11 cellular contexts compared by ENCODE assay signal in genomic region chr6:111715321-111715720, GRCh38.
A peak's percentile ranks its signal among the peaks of the same experiment; 100 is the strongest.
DNase-seq lines count a peak whose midpoint lies in the region; ATAC-seq and TF ChIP-seq lines count a peak whose summit lies in the region.
"Had no signal": no experiment of that assay in that cellular context is flagged by ENCODE, and none has a peak within 500 bp of the region (broad histone marks: within the 10 kb centered on the region; RNA-seq: fewer than 3 reads in every experiment).

No MANE protein-coding gene starts in this region.

- H3K4me1 Mint-ChIP-seq in natural killer cell treated with Interleukin-12 subunit alpha and Interleukin-12 subunit beta and Interleukin-15 and Interleukin-18, amount 100 ng/mL, for 72 hours (ENCODE audit: low read depth in 2 of 2), result peaks cover 57 to 71% of the 10 kb centered on the region in 2 donors
- H3K4me1 Mint-ChIP-seq in MCF 10A (ENCODE audit: insufficient read depth, unreplicated experiment), result no peaks in the 10 kb centered on the region

- peak overlapping the region; percentile 94 to 99 for H3K27ac Mint-ChIP-seq in natural killer cell treated with Interleukin-12 subunit alpha and Interleukin-12 subunit beta and Interleukin-15 and Interleukin-18, amount 100 ng/mL, for 72 hours
- no peak overlapping the region for H3K27ac Mint-ChIP-seq in MCF 10A (ENCODE audit: low read depth, unreplicated experiment)

- BruUV-seq in MCF 10A (replicated peaks; lab: Mats Ljungman, UMichigan), result no TSS peak

- peak; percentile 44 to 45 for ATAC-seq in natural killer cell treated with Interleukin-12 subunit alpha and Interleukin-12 subunit beta and Interleukin-15 and Interleukin-18, amount 100 ng/mL, for 72 hours
- no peak for ATAC-seq in HG02759 (IDR thresholded peaks at IDR 0.05; ENCODE audit: unreplicated experiment)
- ATAC-seq in GM18867 (IDR thresholded peaks at IDR 0.05; ENCODE audit: unreplicated experiment), result no peak
- ATAC-seq in esophagus mucosa, result no peak

- H3K9me3 Mint-ChIP-seq in natural killer cell treated with Interleukin-12 subunit alpha and Interleukin-12 subunit beta and Interleukin-15 and Interleukin-18, amount 100 ng/mL, for 72 hours, result no peaks in the 10 kb centered on the region
- H3K9me3 Mint-ChIP-seq in MCF 10A (ENCODE audit: unreplicated experiment), result no peaks in the 10 kb centered on the region

- POLR2A ChIA-PET in MCF 10A (lab: Yijun Ruan, JAX), result no interaction called here

- H3K27me3 Mint-ChIP-seq in natural killer cell treated with Interleukin-12 subunit alpha and Interleukin-12 subunit beta and Interleukin-15 and Interleukin-18, amount 100 ng/mL, for 72 hours, result no peaks in the 10 kb centered on the region
- H3K27me3 Mint-ChIP-seq in MCF 10A (ENCODE audit: insufficient read depth, unreplicated experiment), result no peaks in the 10 kb centered on the region

- DNase-seq in DMS53 treated with DMSO at 0.1 percent for 48 hours (lab: John Stamatoyannopoulos, UW; ENCODE audit: unreplicated experiment) (peak; percentile 36), NCI-H345 treated with DMSO at 0.1 percent for 48 hours (lab: John Stamatoyannopoulos, UW; ENCODE audit: unreplicated experiment) (peak; percentile 88), MCF 10A (ENCODE audit: unreplicated experiment) (no peak)
- DNase-seq in activated naive CD4-positive, alpha-beta T cell treated with Interleukin-2 at 50 U/mL for 16 hours, result peak; percentile 47
- DNase-seq in natural killer cell treated with Interleukin-12 subunit alpha and Interleukin-12 subunit beta and Interleukin-15 and Interleukin-18, amount 100 ng/mL, for 72 hours (ENCODE audit: low spot score), result no peak
- DNase-seq: KG1, NCI-H82, transverse colon had no signal

- peak overlapping the region; percentile 84 for H3K4me3 Mint-ChIP-seq in natural killer cell treated with Interleukin-12 subunit alpha and Interleukin-12 subunit beta and Interleukin-15 and Interleukin-18, amount 100 ng/mL, for 72 hours
- H3K4me3 Mint-ChIP-seq in MCF 10A (ENCODE audit: unreplicated experiment), result no peak overlapping the region

- CTCF ChIA-PET in MCF 10A (lab: Yijun Ruan, JAX), result interaction anchor here (1.3 kb wide), 1 partner anchor 329 kb away, joined by 5 read pairs; no protein-coding TSS in a partner anchor

- intact Hi-C loops in MCF 10A (cut with micrococcal nuclease), result no loop called here

- no peak for TF ChIP-seq CTCF in MCF 10A (IDR thresholded peaks at IDR 0.05; ENCODE audit: unreplicated experiment)

- peaks cover 13% of the 10 kb centered on the region for H3K36me3 Mint-ChIP-seq in natural killer cell treated with Interleukin-12 subunit alpha and Interleukin-12 subunit beta and Interleukin-15 and Interleukin-18, amount 100 ng/mL, for 72 hours
- peaks cover 7% of the 10 kb centered on the region for H3K36me3 Mint-ChIP-seq in MCF 10A (ENCODE audit: insufficient read depth, unreplicated experiment)

Comparison
In these comparisons a context has a peak if more than half of its experiments do, and no peak if none do; other contexts are left out.
1. DNase-seq: peak in DMS53 treated with DMSO at 0.1 percent for 48 hours (single experiment), NCI-H345 treated with DMSO at 0.1 percent for 48 hours (single experiment) and activated naive CD4-positive, alpha-beta T cell treated with Interleukin-2 at 50 U/mL for 16 hours (single experiment); none in natural killer cell treated with Interleukin-12 subunit alpha and Interleukin-12 subunit beta and Interleukin-15 and Interleukin-18, amount 100 ng/mL, for 72 hours (single experiment) and MCF 10A (single experiment).
2. ATAC-seq: peak in natural killer cell treated with Interleukin-12 subunit alpha and Interleukin-12 subunit beta and Interleukin-15 and Interleukin-18, amount 100 ng/mL, for 72 hours (2 of 2); none in HG02759 (single experiment), GM18867 (single experiment) and esophagus mucosa (single experiment).